In the genomic region with DNA sequence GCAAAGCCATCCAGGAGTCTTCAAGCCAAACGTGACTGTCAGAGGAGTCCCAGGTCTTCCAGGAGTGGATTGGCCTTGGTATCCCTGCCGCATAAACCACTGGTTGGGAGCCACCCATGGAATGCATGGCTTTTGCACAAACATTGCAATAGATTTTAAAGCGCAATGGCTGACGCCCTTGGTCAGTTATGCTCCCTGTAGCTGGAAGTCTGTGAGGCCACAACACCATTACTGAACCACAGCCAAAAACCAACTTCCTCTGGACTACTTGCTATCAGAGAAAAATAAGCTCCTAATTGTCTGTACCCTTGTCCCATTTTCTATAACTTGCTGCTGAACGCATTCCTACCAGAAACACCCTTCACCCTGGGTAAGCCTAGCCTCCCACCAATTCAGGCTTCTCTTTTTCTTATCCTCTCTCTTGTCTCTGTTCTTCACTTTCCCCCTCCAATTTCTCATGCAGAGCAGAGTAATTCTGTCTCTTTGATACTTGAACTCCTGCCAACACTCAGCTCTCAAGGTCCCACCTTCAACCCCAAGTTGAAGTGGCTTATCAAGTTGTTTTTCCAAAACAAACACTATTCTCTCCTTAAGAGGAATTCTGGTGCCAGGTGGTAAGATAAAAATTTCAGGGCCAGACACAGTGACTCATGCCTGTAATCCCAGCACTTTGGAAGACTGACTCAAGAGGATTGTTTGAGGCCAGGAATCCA, we compare ENCODE assay signal across 12 cellular contexts.
A peak's percentile ranks its signal among the peaks of the same experiment; 100 is the strongest.
DNase-seq lines count a peak whose midpoint lies in the region; ATAC-seq and TF ChIP-seq lines count a peak whose summit lies in the region.
"Had no signal": no experiment of that assay in that cellular context is flagged by ENCODE, and none has a peak within 500 bp of the region (broad histone marks: within the 10 kb centered on the region; RNA-seq: fewer than 3 reads in every experiment).

No MANE protein-coding gene starts in this region.

- H3K4me3 ChIP-seq in breast epithelium (no peak overlapping the region), esophagus muscularis mucosa (no peak overlapping the region), transverse colon (no peak overlapping the region)
- H3K4me3 ChIP-seq: ovary, SK-N-MC, thoracic aorta had no signal

- H3K9me3 Mint-ChIP-seq in MCF 10A (ENCODE audit: unreplicated experiment) = peaks cover 14% of the 10 kb centered on the region

- H3K9me3 ChIP-seq in breast epithelium = peaks cover 0 to 11% of the 10 kb centered on the region in 2 donors
- peaks cover 0 to 9% (median 2%) of the 10 kb centered on the region in 4 donors for H3K9me3 ChIP-seq in esophagus muscularis mucosa
- H3K9me3 ChIP-seq in transverse colon = no peaks in the 10 kb centered on the region
- H3K9me3 ChIP-seq: ovary had no signal

- in situ Hi-C loops in transverse colon (cut with MboI; ENCODE audit: low pct_ligation_motif_present in 1 of 4, low pct_unique_long_range_greater_than_20kb in 1 of 4, low sequenced_read_pairs in 3 of 4) = no loop called here

- H3K27me3 ChIP-seq in breast epithelium (no peaks in the 10 kb centered on the region), esophagus muscularis mucosa (no peaks in the 10 kb centered on the region), transverse colon (no peaks in the 10 kb centered on the region)
- H3K27me3 ChIP-seq: ovary had no signal

- no peaks in the 10 kb centered on the region for H3K36me3 ChIP-seq in breast epithelium
- no peaks in the 10 kb centered on the region for H3K36me3 ChIP-seq in esophagus muscularis mucosa
- H3K36me3 ChIP-seq in transverse colon = no peaks in the 10 kb centered on the region
- H3K36me3 ChIP-seq: ovary, thoracic aorta had no signal

- peaks cover 14% of the 10 kb centered on the region for H3K4me1 Mint-ChIP-seq in MCF 10A (ENCODE audit: insufficient read depth, unreplicated experiment)

- H3K4me3 Mint-ChIP-seq in MCF 10A (ENCODE audit: unreplicated experiment) = no peak overlapping the region

- TF ChIP-seq CTCF in MCF 10A (IDR thresholded peaks at IDR 0.05; ENCODE audit: unreplicated experiment) (no peak), breast epithelium (IDR thresholded peaks at IDR 0.05) (no peak), esophagus muscularis mucosa (IDR thresholded peaks at IDR 0.05) (no peak), transverse colon (IDR thresholded peaks at IDR 0.05) (no peak)

- no peak for ATAC-seq in HG03565 (IDR thresholded peaks at IDR 0.05; ENCODE audit: unreplicated experiment)
- no peak for ATAC-seq in GM21786 (IDR thresholded peaks at IDR 0.05; ENCODE audit: unreplicated experiment)
- ATAC-seq: esophagus mucosa had no signal

- H3K27me3 Mint-ChIP-seq in MCF 10A (ENCODE audit: insufficient read depth, unreplicated experiment) = no peaks in the 10 kb centered on the region

- no peak for TF ChIP-seq POLR2A in breast epithelium (IDR thresholded peaks at IDR 0.05)
- no peak for TF ChIP-seq POLR2A in esophagus muscularis mucosa (IDR thresholded peaks at IDR 0.05; ENCODE audit: low read depth)
- TF ChIP-seq POLR2A in transverse colon (IDR thresholded peaks at IDR 0.05) = no peak

- H3K36me3 Mint-ChIP-seq in MCF 10A (ENCODE audit: insufficient read depth, unreplicated experiment) = no peaks in the 10 kb centered on the region

- H3K27ac Mint-ChIP-seq in MCF 10A (ENCODE audit: low read depth, unreplicated experiment) = no peak overlapping the region

- DNase-seq in MCF 10A (ENCODE audit: unreplicated experiment) (peak; percentile 43), breast epithelium (ENCODE audit: low spot score in 2 of 2) (no peak), NCI-H82 (lab: John Stamatoyannopoulos, UW) (peak; percentile 57), esophagus muscularis mucosa (ENCODE audit: extremely low spot score) (peak; percentile 66), transverse colon (no peak)
- DNase-seq in activated T-cell treated with anti-CD3 and anti-CD28 coated beads, Interleukin-2, amount 50 U/mL, for 48 hours = no peak

- intact Hi-C loops in MCF 10A (cut with micrococcal nuclease) (no loop called here), breast epithelium (cut with DNase I; ENCODE audit: low total_unique reads) (no loop called here), esophagus muscularis mucosa (cut with DNase I) (no loop called here), transverse colon (cut with DNase I; ENCODE audit: low total_unique reads) (no loop called here)

- POLR2A ChIA-PET in MCF 10A (lab: Yijun Ruan, JAX) = interaction anchor here (1.9 kb wide), 1 partner anchor 10 kb away, joined by 6 read pairs; no protein-coding TSS in a partner anchor

- CTCF ChIA-PET in MCF 10A (lab: Yijun Ruan, JAX) = interaction anchor here (0.7 kb wide), 1 partner anchor 423 kb away, joined by 3 read pairs; no protein-coding TSS in a partner anchor

- H3K27ac ChIP-seq in breast epithelium = no peak overlapping the region
- no peak overlapping the region for H3K27ac ChIP-seq in esophagus muscularis mucosa (replicated peaks in 1 of 4)
- H3K27ac ChIP-seq in transverse colon = peak overlapping the region in 3 of 4 donors; percentile 2 to 28 (median 12)
- H3K27ac ChIP-seq: ovary, SK-N-MC, thoracic aorta had no signal

- WGBS in esophagus muscularis mucosa = 88% methylated on average over 5 of the region's 5 CpGs
- 47 to 68% methylated on average over 4 to 5 of the region's 5 CpGs for WGBS in transverse colon (ENCODE audit: low coverage in 1 of 2), 2 donors

- H3K4me1 ChIP-seq in breast epithelium = no peaks in the 10 kb centered on the region
- H3K4me1 ChIP-seq in esophagus muscularis mucosa = no peaks in the 10 kb centered on the region
- H3K4me1 ChIP-seq in transverse colon = peaks cover 0 to 9% (median 0%) of the 10 kb centered on the region in 4 donors

- TF ChIP-seq EP300 in esophagus muscularis mucosa (IDR thresholded peaks at IDR 0.05) (no peak), transverse colon (IDR thresholded peaks at IDR 0.05; ENCODE audit: low read depth) (no peak)

- BruUV-seq in MCF 10A (replicated peaks; lab: Mats Ljungman, UMichigan) = no TSS peak

Comparison
In these comparisons a context has a peak if more than half of its experiments do, and no peak if none do; other contexts are left out.
1. DNase-seq: peak in MCF 10A (single experiment), NCI-H82 (single experiment) and esophagus muscularis mucosa (single experiment); none in breast epithelium (0 of 2), transverse colon (single experiment) and activated T-cell treated with anti-CD3 and anti-CD28 coated beads, Interleukin-2, amount 50 U/mL, for 48 hours (0 of 2).
2. H3K27ac ChIP-seq: peak in transverse colon (3 of 4); none in breast epithelium (0 of 2) and esophagus muscularis mucosa (0 of 4).